In the genomic region with DNA sequence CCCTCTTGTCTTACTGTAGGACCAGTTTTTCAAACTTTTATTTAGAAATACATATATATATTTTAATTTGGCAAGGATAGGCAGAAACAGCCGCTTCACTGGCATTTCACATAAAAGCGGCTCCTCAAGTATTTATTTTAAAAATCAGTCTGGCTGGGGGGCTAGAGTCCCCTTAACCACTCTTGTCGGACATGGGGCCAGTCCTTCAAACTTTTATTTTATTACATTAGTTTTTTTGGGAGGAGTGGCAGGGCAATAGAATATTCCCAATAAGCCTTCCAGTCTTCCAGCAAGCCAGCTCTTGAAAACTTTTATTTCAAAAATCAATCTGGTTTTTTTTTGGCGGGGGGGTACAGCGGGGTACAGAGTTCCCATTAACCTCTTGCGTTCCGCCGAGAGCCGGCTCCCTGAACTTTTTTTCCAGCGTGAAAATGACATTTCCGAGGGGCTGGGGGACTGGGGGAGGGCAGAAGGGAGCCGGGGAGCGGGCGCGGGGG, we compare ENCODE assay signal across 8 cellular contexts. TPM values are rescaled to one million over a fixed set of nuclear protein-coding genes. Genes with fewer than 3 reads are reported as not detected.
A peak's percentile ranks its signal among the peaks of the same experiment; 100 is the strongest.
DNase-seq lines count a peak whose midpoint lies in the region; ATAC-seq and TF ChIP-seq lines count a peak whose summit lies in the region.

No MANE protein-coding gene starts in this region.

- H3K79me1 ChIP-seq in neuronal stem cell (ENCODE audit: low read depth, low read length): no peaks in the 10 kb centered on the region

- 11 to 19% methylated on average over 14 to 15 of the region's 15 CpGs for WGBS in ectodermal cell, 2 experiments
- WGBS in neuronal stem cell (ENCODE audit: extremely low coverage in 2 of 2, insufficient read length in 2 of 2, insufficient replicate concordance in 1 of 2), 2 donors: no CpG with 5 or more reads among the region's 15 CpGs

- H3K4me1 ChIP-seq in ectodermal cell (ENCODE audit: control insufficient read depth, insufficient read depth, low read length): peaks cover 7% of the 10 kb centered on the region
- peaks cover 2 to 3% of the 10 kb centered on the region in 2 donors for H3K4me1 ChIP-seq in neuronal stem cell (ENCODE audit: control insufficient read depth in 2 of 2, insufficient read depth in 1 of 2, low read depth in 1 of 2, low read length in 2 of 2)

- H3K23ac ChIP-seq in neuronal stem cell (ENCODE audit: low read depth, low read length, poor library complexity): no peak overlapping the region

- H2AFZ ChIP-seq in neuronal stem cell (ENCODE audit: low read length): peak overlapping the region; percentile 77

- H3K4me3 ChIP-seq in NB4 (ENCODE audit: low read depth, low read length): peak overlapping the region; percentile 25
- peak overlapping the region; percentile 35 for H3K4me3 ChIP-seq in ectodermal cell (ENCODE audit: insufficient read depth, low read depth, low read length)
- peak overlapping the region in 1 of 2 donors; percentile 32 for H3K4me3 ChIP-seq in neuronal stem cell (ENCODE audit: low read length in 2 of 2)

- no peak overlapping the region for H2BK15ac ChIP-seq in neuronal stem cell (ENCODE audit: low read length)

- H4K91ac ChIP-seq in neuronal stem cell (ENCODE audit: low read depth, low read length, poor library complexity): no peak overlapping the region

- H3K27ac ChIP-seq in C4-2B: peak overlapping the region; percentile 77; the same call in 1 of the 2 replicates
- H3K27ac ChIP-seq in ectodermal cell (ENCODE audit: insufficient read depth, low read depth, low read length, poor library complexity, severe bottlenecking): no peak overlapping the region
- no peak overlapping the region for H3K27ac ChIP-seq in neuronal stem cell (replicated peaks; ENCODE audit: low read length)

- peak overlapping the region; percentile 44 for H3K9ac ChIP-seq in neuronal stem cell (ENCODE audit: low read depth, low read length, poor library complexity)

- H3K9me3 ChIP-seq in ectodermal cell (ENCODE audit: control insufficient read depth, low read length) (no peaks in the 10 kb centered on the region), neuronal stem cell (replicated peaks in 1 of 2; ENCODE audit: control insufficient read depth in 2 of 2, insufficient read depth in 1 of 2, low read depth in 1 of 2, low read length in 2 of 2) (peaks cover 0 to 3% of the 10 kb centered on the region in 2 donors)

- H3K36me3 ChIP-seq in ectodermal cell (ENCODE audit: control insufficient read depth, insufficient read depth, low read length) (no peaks in the 10 kb centered on the region), neuronal stem cell (replicated peaks in 1 of 2; ENCODE audit: control insufficient read depth in 2 of 2, insufficient read depth in 2 of 2, low read length in 2 of 2) (peaks cover 0 to 6% of the 10 kb centered on the region in 2 donors)

- H4K8ac ChIP-seq in neuronal stem cell (ENCODE audit: low read depth, low read length): no peak overlapping the region

- TF ChIP-seq POLR2A in NB4 (IDR thresholded peaks at IDR 0.05; ENCODE audit: extremely low read depth, insufficient read length): no peak

- no peak for ATAC-seq in GM18873 (IDR thresholded peaks at IDR 0.05; ENCODE audit: low FRiP score, unreplicated experiment)

- H3K14ac ChIP-seq in neuronal stem cell (ENCODE audit: low read length): no peak overlapping the region

- DNase-seq in NB4 (ENCODE audit: low read depth): no peak
- no peak for DNase-seq in neuronal stem cell (ENCODE audit: low spot score)
- DNase-seq in middle frontal gyrus (ENCODE audit: extremely low spot score, low spot score): no peak
- no peak for DNase-seq in HUDEP-2 (lab: John Stamatoyannopoulos, UW; ENCODE audit: unreplicated experiment in 76 of 76)
- no peak for DNase-seq in NCI-H345 (lab: John Stamatoyannopoulos, UW)

- H2BK5ac ChIP-seq in neuronal stem cell (ENCODE audit: low read length): no peak overlapping the region

- TF ChIP-seq CTCF in C4-2B (conservative IDR thresholded peaks at IDR 0.05): no peak
- TF ChIP-seq CTCF in NB4 (IDR thresholded peaks at IDR 0.05; ENCODE audit: low read depth, low read length): no peak

- no peak overlapping the region for H2BK120ac ChIP-seq in neuronal stem cell (ENCODE audit: low read depth, low read length)

- H2BK12ac ChIP-seq in neuronal stem cell (ENCODE audit: low read length): no peak overlapping the region

- H3K4me2 ChIP-seq in neuronal stem cell (ENCODE audit: insufficient read depth, low read length, poor library complexity, severe bottlenecking): peak overlapping the region; percentile 40

- H3K27me3 ChIP-seq in ectodermal cell (ENCODE audit: control insufficient read depth, insufficient read depth, low read length, poor library complexity, severe bottlenecking) (no peaks in the 10 kb centered on the region), neuronal stem cell (ENCODE audit: control insufficient read depth in 3 of 3, insufficient read depth in 3 of 3, low read depth in 1 of 3, low read length in 3 of 3) (peaks cover 0 to 18% (median 0%) of the 10 kb centered on the region in 3 experiments)

- no peak overlapping the region for H2AK5ac ChIP-seq in neuronal stem cell (ENCODE audit: low read depth, low read length)

- no peak overlapping the region for H3K4ac ChIP-seq in neuronal stem cell (ENCODE audit: low read length)

- peak overlapping the region; percentile 76 for H3K18ac ChIP-seq in neuronal stem cell (ENCODE audit: low read length)

RNA-seq across cellular contexts. Expression of gene ZNF618, which starts 0.6 kb away (rescaled TPM):
- polyA plus RNA-seq in ectodermal cell (2013, experiment 1 of 4): 41.9 TPM
- 51.9 TPM for polyA plus RNA-seq in ectodermal cell (2013, experiment 2 of 4)
- 33.7 TPM for polyA plus RNA-seq in ectodermal cell (2013, experiment 3 of 4)
- polyA plus RNA-seq in ectodermal cell (2013, experiment 4 of 4): 39.9 TPM
- 31.5 TPM for polyA plus RNA-seq in neuronal stem cell (2013, experiment 1 of 2)
- polyA plus RNA-seq in neuronal stem cell (2013, experiment 2 of 2): 32.2 TPM
